ENCODE assay signal across 16 cellular contexts in genomic region chr2:149743842-149744468, GRCh38.
DNase-seq lines count a peak whose midpoint lies in the region; ATAC-seq, FAIRE-seq and TF ChIP-seq lines count a peak whose summit lies in the region.
"Had no signal": no experiment of that assay in that cellular context is flagged by ENCODE, and none has a peak within 500 bp of the region (broad histone marks: within the 10 kb centered on the region; RNA-seq: fewer than 3 reads in every experiment).

No MANE protein-coding gene starts in this region.

- H3K9me3 Mint-ChIP-seq in natural killer cell, result peaks cover 4 to 10% of the 10 kb centered on the region in 2 donors
- H3K9me3 Mint-ChIP-seq: activated CD4-positive, alpha-beta memory T cell treated with anti-CD3 and anti-CD28 coated beads for 36 hours; activated naive CD4-positive, alpha-beta T cell treated with anti-CD3 and anti-CD28 coated beads, Interleukin-2, amount 50 U/mL, for 24 hours had no signal

- H3K4me1 Mint-ChIP-seq in natural killer cell, result no peaks in the 10 kb centered on the region
- H3K4me1 Mint-ChIP-seq: activated naive CD4-positive, alpha-beta T cell treated with anti-CD3 and anti-CD28 coated beads, Interleukin-2, amount 50 U/mL, for 24 hours; naive thymus-derived CD8-positive, alpha-beta T cell had no signal

- no peaks in the 10 kb centered on the region for H3K27me3 Mint-ChIP-seq in natural killer cell (ENCODE audit: low read depth in 2 of 2)
- H3K27me3 Mint-ChIP-seq: activated CD4-positive, alpha-beta memory T cell treated with anti-CD3 and anti-CD28 coated beads for 36 hours had no signal

- peak; percentile 65 for DNase-seq in GM03348 (ENCODE audit: low spot score)
- peak; percentile 60 for DNase-seq in RCC 7860 (ENCODE audit: low spot score)
- DNase-seq in epithelial cell of prostate (ENCODE audit: low read depth, low spot score), result peak; percentile 41
- peak; percentile 73 for DNase-seq in renal cortical epithelial cell (ENCODE audit: low read depth)
- no peak for DNase-seq in NCI-H1417 (lab: John Stamatoyannopoulos, UW)
- DNase-seq in DMS53 (lab: John Stamatoyannopoulos, UW), result no peak
- DNase-seq in natural killer cell, result no peak
- DNase-seq in NCI-H1694 treated with DMSO at 0.1 percent for 48 hours (lab: John Stamatoyannopoulos, UW), result no peak
- DNase-seq: activated CD4-positive, alpha-beta memory T cell treated with anti-CD3 and anti-CD28 coated beads for 36 hours; naive thymus-derived CD8-positive, alpha-beta T cell; NCI-H1436 treated with DMSO at 0.1 percent for 48 hours; stimulated activated CD4-positive, alpha-beta T cell treated with anti-CD3 and anti-CD28 coated beads, Interleukin-15, amount 100 ng/mL, for 24 hours; T-helper 2 cell had no signal

- no peak overlapping the region for H3K27ac Mint-ChIP-seq in natural killer cell
- H3K27ac Mint-ChIP-seq: activated CD4-positive, alpha-beta memory T cell treated with anti-CD3 and anti-CD28 coated beads for 36 hours; activated naive CD4-positive, alpha-beta T cell treated with anti-CD3 and anti-CD28 coated beads, Interleukin-2, amount 50 U/mL, for 24 hours; naive thymus-derived CD8-positive, alpha-beta T cell had no signal

- intact Hi-C loops in natural killer cell (cut with micrococcal nuclease), result no loop called here

- ATAC-seq in natural killer cell, result no peak
- ATAC-seq: naive thymus-derived CD8-positive, alpha-beta T cell had no signal

- H3K27ac ChIP-seq in epithelial cell of prostate, result peak overlapping the region; percentile 38

- H3K36me3 Mint-ChIP-seq in natural killer cell, result no peaks in the 10 kb centered on the region
- H3K36me3 Mint-ChIP-seq: activated CD4-positive, alpha-beta memory T cell treated with anti-CD3 and anti-CD28 coated beads for 36 hours; activated naive CD4-positive, alpha-beta T cell treated with anti-CD3 and anti-CD28 coated beads, Interleukin-2, amount 50 U/mL, for 24 hours; naive thymus-derived CD8-positive, alpha-beta T cell had no signal

- TF ChIP-seq CTCF in natural killer cell (IDR thresholded peaks at IDR 0.05), result no peak

- no peak for FAIRE-seq in RCC 7860 (lab: Jason Lieb, UNC)
- FAIRE-seq: D721Med, endometrium had no signal

- no peak overlapping the region for H3K4me3 Mint-ChIP-seq in natural killer cell
- H3K4me3 Mint-ChIP-seq: activated CD4-positive, alpha-beta memory T cell treated with anti-CD3 and anti-CD28 coated beads for 36 hours; activated naive CD4-positive, alpha-beta T cell treated with anti-CD3 and anti-CD28 coated beads, Interleukin-2, amount 50 U/mL, for 24 hours; naive thymus-derived CD8-positive, alpha-beta T cell had no signal

Comparison
In these comparisons a context has a peak if more than half of its experiments do, and no peak if none do; other contexts are left out.
1. DNase-seq: peak in GM03348 (single experiment), RCC 7860 (single experiment), epithelial cell of prostate (single experiment) and renal cortical epithelial cell (single experiment); none in NCI-H1417 (0 of 3), DMS53 (single experiment), natural killer cell (single experiment) and NCI-H1694 treated with DMSO at 0.1 percent for 48 hours (single experiment).